19 cellular contexts compared by ENCODE assay signal in the genomic region with DNA sequence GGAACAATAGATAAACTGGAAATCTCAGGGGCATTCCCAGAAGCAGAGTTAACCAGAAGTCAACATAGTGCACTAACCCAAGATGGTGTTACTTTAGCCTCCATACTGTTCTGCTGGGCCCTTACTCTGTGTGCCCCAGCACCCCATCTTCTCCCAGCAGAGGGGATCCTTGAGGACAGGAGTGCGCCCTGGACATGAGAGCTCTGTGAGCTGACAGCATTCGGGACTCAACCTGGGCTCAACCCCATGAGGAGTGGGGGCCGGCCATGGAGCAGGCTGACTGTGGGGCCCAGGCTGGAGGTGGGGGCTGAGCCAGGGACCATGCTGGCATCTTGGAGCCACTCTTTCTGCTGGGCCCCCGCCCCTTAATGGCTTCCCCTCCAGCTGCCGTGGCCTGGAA.
"Had no signal": no experiment of that assay in that cellular context is flagged by ENCODE, and none has a peak within 500 bp of the region (broad histone marks: within the 10 kb centered on the region; RNA-seq: fewer than 3 reads in every experiment).

No MANE protein-coding gene starts in this region.

- H3K4me3 Mint-ChIP-seq: activated B cell treated with CpG ODN at 0.5 μM for 24 hours; activated CD4-positive, alpha-beta T cell treated with anti-CD3 and anti-CD28 coated beads, Interleukin-2, amount 10 ng/mL, durations not matched to agents 24 days and 14 days; activated CD8-positive, alpha-beta T cell treated with anti-CD3 and anti-CD28 coated beads, Interleukin-2, amount 10 ng/mL, durations not matched to agents 7 days and 5 days; activated naive CD8-positive, alpha-beta T cell treated with anti-CD3 and anti-CD28 coated beads, Interleukin-2, amount 10 ng/mL, durations not matched to agents 7 days and 5 days; stimulated activated naive CD8-positive, alpha-beta T cell treated with anti-CD3 and anti-CD28 coated beads, Interleukin-15, amount 100 ng/mL, for 72 hours; T-helper 17 cell had no signal

- DNase-seq: activated B cell treated with CpG ODN at 0.5 μM for 24 hours; activated CD4-positive, alpha-beta T cell treated with anti-CD3 and anti-CD28 coated beads, Interleukin-2, amount 10 ng/mL, durations not matched to agents 24 days and 14 days; activated CD8-positive, alpha-beta T cell treated with anti-CD3 and anti-CD28 coated beads, Interleukin-2, amount 10 ng/mL, durations not matched to agents 7 days and 5 days; activated naive CD4-positive, alpha-beta T cell; activated naive CD8-positive, alpha-beta T cell treated with anti-CD3 and anti-CD28 coated beads, Interleukin-2, amount 10 ng/mL, durations not matched to agents 7 days and 5 days; activated T-cell treated with anti-CD3 and anti-CD28 coated beads for 4 hours; anterior cingulate cortex; brain microvascular endothelial cell; effector memory CD4-positive, alpha-beta T cell; gastrocnemius medialis; heart right ventricle; left cardiac atrium; lower lobe of right lung; midbrain; stimulated activated CD4-positive, alpha-beta T cell treated with anti-CD3 and anti-CD28 coated beads, Interleukin-15, amount 100 ng/mL, for 24 hours; stimulated activated CD4-positive, alpha-beta T cell treated with anti-CD3 and anti-CD28 coated beads, Interleukin-4, amount 100 ng/mL, for 24 hours; stimulated activated naive CD8-positive, alpha-beta T cell treated with anti-CD3 and anti-CD28 coated beads, Interleukin-15, amount 100 ng/mL, for 72 hours; T-helper 17 cell; upper lobe of left lung had no signal

- H3K27ac ChIP-seq: brain microvascular endothelial cell, gastrocnemius medialis, heart right ventricle, lower lobe of right lung had no signal

- H3K4me1 ChIP-seq: gastrocnemius medialis had no signal

- H3K27ac Mint-ChIP-seq: activated B cell treated with CpG ODN at 0.5 μM for 24 hours; activated CD4-positive, alpha-beta T cell treated with anti-CD3 and anti-CD28 coated beads, Interleukin-2, amount 10 ng/mL, durations not matched to agents 24 days and 14 days; activated CD8-positive, alpha-beta T cell treated with anti-CD3 and anti-CD28 coated beads, Interleukin-2, amount 10 ng/mL, durations not matched to agents 7 days and 5 days; activated naive CD8-positive, alpha-beta T cell treated with anti-CD3 and anti-CD28 coated beads, Interleukin-2, amount 10 ng/mL, durations not matched to agents 7 days and 5 days; T-helper 17 cell had no signal

- H3K36me3 ChIP-seq: brain microvascular endothelial cell, gastrocnemius medialis, heart right ventricle, lower lobe of right lung, upper lobe of left lung had no signal

- H3K9me3 ChIP-seq: gastrocnemius medialis had no signal

- H3K27me3 ChIP-seq: brain microvascular endothelial cell, upper lobe of left lung had no signal

- H3K4me3 ChIP-seq: gastrocnemius medialis, heart right ventricle, lower lobe of right lung, upper lobe of left lung had no signal

- ATAC-seq: activated CD8-positive, alpha-beta T cell treated with anti-CD3 and anti-CD28 coated beads, Interleukin-2, amount 10 ng/mL, durations not matched to agents 7 days and 5 days; gastrocnemius medialis; left cardiac atrium; lower lobe of right lung; stimulated activated naive CD8-positive, alpha-beta T cell treated with anti-CD3 and anti-CD28 coated beads, Interleukin-15, amount 100 ng/mL, for 72 hours; T-helper 17 cell had no signal
